In the genomic region with DNA sequence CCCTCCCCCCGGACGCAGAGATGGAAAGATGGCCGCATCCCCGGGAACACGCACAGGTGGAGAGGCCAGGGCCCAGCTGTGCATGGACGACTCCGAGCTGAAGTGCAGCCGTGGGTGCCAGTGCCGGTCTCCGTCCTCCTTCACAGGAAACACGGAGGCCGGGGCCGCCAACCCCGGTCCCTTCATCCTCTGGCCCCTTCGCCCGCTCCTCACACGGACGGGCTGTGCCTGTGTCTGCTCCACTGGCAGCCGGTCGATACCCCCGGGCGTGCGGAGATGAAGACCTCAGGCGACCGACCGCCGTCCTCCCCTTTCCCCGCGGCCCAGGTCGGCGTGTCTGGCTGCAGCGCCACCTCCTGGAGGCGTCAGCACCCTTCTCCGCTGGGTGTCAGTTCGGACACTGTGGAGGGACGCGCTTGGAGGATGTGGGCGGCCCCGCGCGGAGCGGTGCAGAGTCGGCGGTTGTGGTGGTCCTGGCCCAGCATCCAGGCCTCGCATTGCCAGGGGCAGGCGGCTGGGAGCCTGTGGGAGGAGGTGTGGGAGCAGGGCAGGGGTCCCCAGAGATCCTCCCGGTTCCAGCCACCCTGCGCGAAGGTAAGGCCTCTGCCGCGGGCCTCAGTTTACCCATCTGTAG, we compare ENCODE assay signal across 9 cellular contexts. TPM values are rescaled to one million over a fixed set of nuclear protein-coding genes. Genes with fewer than 3 reads are reported as not detected.
DNase-seq lines count a peak whose midpoint lies in the region; ATAC-seq and TF ChIP-seq lines count a peak whose summit lies in the region.
"Had no signal": no experiment of that assay in that cellular context is flagged by ENCODE, and none has a peak within 500 bp of the region (broad histone marks: within the 10 kb centered on the region; RNA-seq: fewer than 3 reads in every experiment).

No MANE protein-coding gene starts in this region.

- peak; percentile 42 for ATAC-seq in GM18519 (IDR thresholded peaks at IDR 0.05; ENCODE audit: low FRiP score, unreplicated experiment)
- peak; percentile 61 for ATAC-seq in HG03457 (IDR thresholded peaks at IDR 0.05; ENCODE audit: unreplicated experiment)
- ATAC-seq in PC-3, result peak; percentile 94

- peak; percentile 66 for DNase-seq in PC-3
- peak; percentile 45 for DNase-seq in activated T-helper 1 cell treated with Interleukin-2 at 50 U/mL for 16 hours (ENCODE audit: low read depth)
- peak; percentile 36 for DNase-seq in fibroblast of the aortic adventitia (ENCODE audit: low read depth)
- peak in 30 of 56 donors; percentile 2 to 72 (median 28) for DNase-seq in nucleus accumbens (lab: John Stamatoyannopoulos, UW)
- DNase-seq in transverse colon, result peak; percentile 76

- no peaks in the 10 kb centered on the region for H3K9me2 ChIP-seq in PC-3 (replicated peaks; ENCODE audit: low read length)

- CTCF ChIA-PET in PC-3 (lab: Charles Lee), result no interaction called here

- H3K27me3 ChIP-seq in ACC112 (ENCODE audit: insufficient read depth, low read length) (no peaks in the 10 kb centered on the region), PC-3 (ENCODE audit: low read length) (no peaks in the 10 kb centered on the region), transverse colon (peaks cover 7% of the 10 kb centered on the region)

- no peak for TF ChIP-seq EP300 in transverse colon (IDR thresholded peaks at IDR 0.05; ENCODE audit: low read depth)

- no peaks in the 10 kb centered on the region for H3K9me3 ChIP-seq in PC-3 (ENCODE audit: low read length)
- H3K9me3 ChIP-seq in transverse colon, result no peaks in the 10 kb centered on the region

- peak overlapping the region; percentile 85 for H3K4me2 ChIP-seq in PC-3 (ENCODE audit: low read length)

- H3F3A ChIP-seq in PC-3 (ENCODE audit: low read length, unreplicated experiment), result no peaks in the 10 kb centered on the region

- H3K27ac ChIP-seq in ACC112 (ENCODE audit: low read depth, low read length), result no peak overlapping the region
- H3K27ac ChIP-seq in PC-3 (ENCODE audit: low read length), result no peak overlapping the region
- no peak overlapping the region for H3K27ac ChIP-seq in transverse colon

- H3K4me3 ChIP-seq in ACC112 (ENCODE audit: low read depth, low read length), result peak overlapping the region; percentile 64
- peak overlapping the region; percentile 68 for H3K4me3 ChIP-seq in PC-3 (ENCODE audit: low read length)
- H3K4me3 ChIP-seq in fibroblast of the aortic adventitia (ENCODE audit: low read depth, low read length), result peak overlapping the region; percentile 53
- H3K4me3 ChIP-seq in transverse colon, result peak overlapping the region in 3 of 4 donors; percentile 12 to 44 (median 25)

- in situ Hi-C loops in transverse colon (cut with MboI; ENCODE audit: low pct_ligation_motif_present in 1 of 4, low pct_unique_long_range_greater_than_20kb in 1 of 4, low sequenced_read_pairs in 3 of 4), result loop anchor here in 2 of 4 donors (10.0 kb wide), 2 partner anchors 54 to 66 kb away; no protein-coding TSS in a partner anchor

- no peaks in the 10 kb centered on the region for H3K4me1 ChIP-seq in ACC112 (ENCODE audit: control insufficient read depth, insufficient read depth, low read length, unreplicated experiment)
- no peaks in the 10 kb centered on the region for H3K4me1 ChIP-seq in PC-3 (ENCODE audit: insufficient read depth, low read length)
- peaks cover 0 to 7% (median 6%) of the 10 kb centered on the region in 4 donors for H3K4me1 ChIP-seq in transverse colon

- no peaks in the 10 kb centered on the region for H3K79me2 ChIP-seq in ACC112 (ENCODE audit: control insufficient read depth, insufficient read depth, low read length, unreplicated experiment)
- H3K79me2 ChIP-seq in PC-3 (ENCODE audit: low read length), result no peaks in the 10 kb centered on the region

- BruUV-seq in PC-3 (replicated peaks; lab: Mats Ljungman, UMichigan), result no TSS peak

- WGBS in transverse colon (ENCODE audit: low coverage in 1 of 2), 2 donors, result 11% methylated on average over 23 of the region's 51 CpGs; no CpG with 5 or more reads in 1 of the 2 donors

- no peaks in the 10 kb centered on the region for H4K20me1 ChIP-seq in PC-3 (ENCODE audit: low read length)

- peak; percentile 73 for TF ChIP-seq CTCF in PC-3 (conservative IDR thresholded peaks at IDR 0.05; ENCODE audit: low read depth, low read length)
- peak; percentile 77 for TF ChIP-seq CTCF in fibroblast of the aortic adventitia (IDR thresholded peaks at IDR 0.05; ENCODE audit: insufficient read depth, low read length)
- TF ChIP-seq CTCF in transverse colon (IDR thresholded peaks at IDR 0.05), result peak; percentile 68 to 79 (median 76)

- H3K36me3 ChIP-seq in ACC112 (ENCODE audit: insufficient read depth, low read length) (no peaks in the 10 kb centered on the region), PC-3 (ENCODE audit: low read depth, low read length) (no peaks in the 10 kb centered on the region), transverse colon (no peaks in the 10 kb centered on the region)

- intact Hi-C loops in PC-3 (cut with micrococcal nuclease) (no loop called here), transverse colon (cut with DNase I; ENCODE audit: low total_unique reads) (no loop called here)

- POLR2A ChIA-PET in PC-3 (lab: Charles Lee; ENCODE audit: unreplicated experiment), result interaction anchor here (0.6 kb wide), 1 partner anchor 157 kb away, joined by 4 read pairs; no protein-coding TSS in a partner anchor

- H3K9ac ChIP-seq in PC-3 (ENCODE audit: low read length), result no peak overlapping the region

- TF ChIP-seq POLR2A in transverse colon (IDR thresholded peaks at IDR 0.05), result no peak

- H2AFZ ChIP-seq in ACC112 (ENCODE audit: low read length, unreplicated experiment) (no peak overlapping the region), PC-3 (ENCODE audit: low read length) (peak overlapping the region; percentile 79)

RNA-seq across cellular contexts. Expression of gene ZNF511, which starts 9.9 kb away (rescaled TPM):
- total RNA-seq in PC-3 (2014; rRNA removed) (78.4 and 84.3 TPM in 2 replicates), fibroblast of the aortic adventitia (ENCODE audit: low replicate concordance) (1.7 and 22.1 TPM in 2 replicates), transverse colon (100 to 1,000 TPM in 1 of 4 donors, 10 to 100 TPM in 3; 21.8 to 104 (median 27.2) TPM)

RNA-seq across cellular contexts. Expression of gene TUBGCP2, which starts 9.9 kb away (rescaled TPM):
- total RNA-seq in PC-3 (2014; rRNA removed), result 72.9 and 84.4 TPM in 2 replicates
- total RNA-seq in fibroblast of the aortic adventitia (ENCODE audit: low replicate concordance), result 33.0 and 72.8 TPM in 2 replicates
- total RNA-seq in transverse colon, result 10 to 100 TPM; 37.5 to 68.3 (median 47.6) TPM

RNA-seq across cellular contexts. Expression of gene CALY, which starts 18.1 kb away (rescaled TPM):
- total RNA-seq in PC-3 (2014; rRNA removed) (not detected in 2 replicates), fibroblast of the aortic adventitia (ENCODE audit: low replicate concordance) (not detected in 2 replicates), transverse colon (1 to 10 TPM in 1 of 4 donors, under 1 TPM in 1, not detected in 2; 0.82 to 1.3 TPM)

RNA-seq across cellular contexts. Expression of gene PRAP1, which starts 28.6 kb away (rescaled TPM):
- not detected in 2 replicates for total RNA-seq in PC-3 (2014; rRNA removed)
- not detected in 2 replicates for total RNA-seq in fibroblast of the aortic adventitia (ENCODE audit: low replicate concordance)
- total RNA-seq in transverse colon, result 100 to 1,000 TPM in 3 of 4 donors, 1 to 10 TPM in 1; 3.8 to 990 (median 495) TPM
- total RNA-seq: subcutaneous adipose tissue had no signal

RNA-seq across cellular contexts. Expression of gene FUOM, which starts 39.2 kb away (rescaled TPM):
- total RNA-seq in PC-3 (2014; rRNA removed) (33.3 and 40.0 TPM in 2 replicates), fibroblast of the aortic adventitia (ENCODE audit: low replicate concordance) (4.0 and 16.9 TPM in 2 replicates), transverse colon (10 to 100 TPM in 3 of 4 donors, 1 to 10 TPM in 1; 1.2 to 43.3 (median 28.8) TPM)

Comparison
In these comparisons a context has a peak if more than half of its experiments do, and no peak if none do; other contexts are left out.
1. ATAC-seq: peak in every context shown above with its lines; median percentile 94 in PC-3; 61 in HG03457; 42 in GM18519.